ENCODE assay signal across 8 cellular contexts in the genomic region with DNA sequence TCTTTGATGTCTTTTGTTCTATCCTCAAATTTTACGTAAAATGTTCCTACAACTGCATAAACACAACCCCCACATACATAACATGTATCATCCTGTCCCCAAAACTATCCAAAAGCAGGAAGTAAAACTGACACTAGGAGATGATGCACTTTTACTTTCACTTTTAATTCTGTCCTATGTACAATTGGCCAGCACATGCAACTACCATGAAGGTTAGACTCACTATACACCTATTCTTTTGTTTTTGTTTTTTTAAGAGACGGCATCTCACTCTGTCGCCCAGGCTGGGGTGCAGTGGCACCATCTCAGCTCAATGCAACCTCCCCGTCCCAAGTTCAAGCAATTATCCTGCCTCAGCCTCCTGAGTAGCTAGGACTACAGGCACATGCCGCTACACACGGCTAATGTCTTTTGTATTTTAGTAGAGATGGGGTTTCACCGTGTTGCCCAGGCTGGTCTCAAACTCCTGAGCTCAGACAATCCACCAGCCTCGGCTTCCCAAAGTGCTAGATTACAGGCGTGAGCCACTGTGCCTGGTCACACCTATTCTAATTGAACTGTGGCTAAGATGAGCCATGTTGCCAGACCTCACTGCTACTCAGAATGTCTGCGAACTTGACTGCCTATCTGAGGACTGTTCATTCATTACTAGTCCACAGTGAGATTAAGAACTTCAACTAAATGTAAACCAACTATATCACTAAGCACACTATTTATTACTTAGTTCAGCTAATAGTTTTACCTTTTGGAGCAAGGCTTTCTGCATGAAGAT. TPM values are rescaled to one million over a fixed set of nuclear protein-coding genes. Genes with fewer than 3 reads are reported as not detected.
A peak's percentile ranks its signal among the peaks of the same experiment; 100 is the strongest.
DNase-seq lines count a peak whose midpoint lies in the region; ATAC-seq and TF ChIP-seq lines count a peak whose summit lies in the region.

No MANE protein-coding gene starts in this region.

- H3K4me3 ChIP-seq in epithelial cell of proximal tubule (ENCODE audit: low read depth, low read length) (peak overlapping the region; percentile 41), rectal smooth muscle tissue (ENCODE audit: low read length) (peak overlapping the region; percentile 30)

- peak overlapping the region; percentile 41 for H3K27ac ChIP-seq in VCaP
- peak overlapping the region; percentile 52 for H3K27ac ChIP-seq in rectal smooth muscle tissue (ENCODE audit: low read depth, low read length)

- peaks cover 2% of the 10 kb centered on the region for H3K36me3 ChIP-seq in rectal smooth muscle tissue (ENCODE audit: control insufficient read depth, insufficient read depth, low read length)

- DNase-seq in Daoy (ENCODE audit: low read depth) (peak; percentile 41), epithelial cell of proximal tubule (ENCODE audit: low read depth) (no peak), NCI-H1105 (lab: John Stamatoyannopoulos, UW) (no peak), GOT3 (lab: John Stamatoyannopoulos, UW) (no peak)

- no peak overlapping the region for H3K9ac ChIP-seq in rectal smooth muscle tissue (ENCODE audit: low read length)

- no peaks in the 10 kb centered on the region for H3K27me3 ChIP-seq in rectal smooth muscle tissue (ENCODE audit: control insufficient read depth, insufficient read depth, low read length)

- no peaks in the 10 kb centered on the region for H3K4me1 ChIP-seq in rectal smooth muscle tissue (ENCODE audit: control insufficient read depth, insufficient read depth, low read length)

- ATAC-seq in GM21390 (IDR thresholded peaks at IDR 0.05; ENCODE audit: unreplicated experiment) (peak; percentile 97), HG03571 (IDR thresholded peaks at IDR 0.05; ENCODE audit: unreplicated experiment) (peak; percentile 88)

- no peak for TF ChIP-seq CTCF in VCaP (conservative IDR thresholded peaks at IDR 0.05)
- no peak for TF ChIP-seq CTCF in epithelial cell of proximal tubule (conservative IDR thresholded peaks at IDR 0.05; ENCODE audit: low read depth, low read length)

RNA-seq across cellular contexts. Expression of a gene that starts 48.0 kb away (rescaled TPM):
- total RNA-seq in Daoy (2014; rRNA removed; shearing (Covaris generic)), result 27.7 and 39.2 TPM in 2 replicates
- 57.9 and 83.1 TPM in 2 replicates for total RNA-seq in epithelial cell of proximal tubule
